In the genomic region with DNA sequence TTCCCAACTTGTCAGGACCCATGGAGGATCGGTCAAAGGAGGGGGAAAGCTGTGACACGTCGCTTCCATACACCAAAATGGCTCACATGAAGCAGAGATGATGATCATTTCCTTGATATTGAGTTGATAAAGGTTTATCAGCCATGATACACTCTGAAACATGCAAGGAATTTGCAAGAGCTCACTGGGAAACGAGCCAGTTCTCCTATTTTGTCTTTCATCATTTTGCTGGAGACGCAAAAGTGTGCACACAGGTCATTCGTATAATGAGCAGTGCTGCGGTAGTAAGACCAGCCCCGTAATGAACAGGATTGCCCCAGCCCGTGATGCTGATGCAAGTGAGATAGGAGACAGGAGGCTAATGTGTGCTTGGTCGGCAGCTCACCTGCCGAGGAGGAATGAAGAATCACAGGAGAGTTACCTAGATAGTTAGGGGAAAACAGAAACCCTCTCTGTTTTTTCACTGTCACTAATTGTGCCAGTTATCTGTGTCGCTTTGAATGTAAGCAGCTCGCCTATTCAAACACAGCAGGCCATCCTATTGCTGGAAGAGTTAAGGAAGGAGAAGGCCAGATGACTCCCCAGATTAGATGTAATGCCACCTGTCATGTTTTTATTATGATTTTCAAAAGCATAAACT, we compare ENCODE assay signal across 20 cellular contexts.
"Had no signal": no experiment of that assay in that cellular context is flagged by ENCODE, and none has a peak within 500 bp of the region (broad histone marks: within the 10 kb centered on the region; RNA-seq: fewer than 3 reads in every experiment).

No MANE protein-coding gene starts in this region.

- H3K4me3 Mint-ChIP-seq: activated B cell treated with CpG ODN at 0.5 μM for 24 hours; activated CD4-positive, alpha-beta T cell treated with anti-CD3 and anti-CD28 coated beads, Interleukin-2, amount 10 ng/mL, durations not matched to agents 24 days and 14 days; activated CD8-positive, alpha-beta T cell treated with anti-CD3 and anti-CD28 coated beads, Interleukin-2, amount 10 ng/mL, durations not matched to agents 7 days and 5 days; brain; central memory CD8-positive, alpha-beta T cell; naive thymus-derived CD4-positive, alpha-beta T cell; stimulated activated memory B cell treated with anti-CD40 and anti-IgM and Interleukin-4, amounts not matched to agents 10 μg/mL and 1 μg/mL and 100 μg/mL, for 72 hours had no signal

- H3K36me3 ChIP-seq: gastrocnemius medialis, heart left ventricle, neutrophil had no signal

- H3K4me1 Mint-ChIP-seq: activated B cell treated with CpG ODN at 0.5 μM for 24 hours; activated CD4-positive, alpha-beta T cell treated with anti-CD3 and anti-CD28 coated beads, Interleukin-2, amount 10 ng/mL, durations not matched to agents 24 days and 14 days; central memory CD8-positive, alpha-beta T cell; naive thymus-derived CD4-positive, alpha-beta T cell; stimulated activated memory B cell treated with anti-CD40 and anti-IgM and Interleukin-4, amounts not matched to agents 10 μg/mL and 1 μg/mL and 100 μg/mL, for 72 hours had no signal

- H3K9me3 ChIP-seq: gastrocnemius medialis, heart left ventricle, mucosa of descending colon, neutrophil had no signal

- H3K27ac Mint-ChIP-seq: activated B cell treated with CpG ODN at 0.5 μM for 24 hours; activated CD4-positive, alpha-beta T cell treated with anti-CD3 and anti-CD28 coated beads, Interleukin-2, amount 10 ng/mL, durations not matched to agents 24 days and 14 days; activated CD8-positive, alpha-beta T cell treated with anti-CD3 and anti-CD28 coated beads, Interleukin-2, amount 10 ng/mL, durations not matched to agents 7 days and 5 days; activated naive CD4-positive, alpha-beta T cell treated with anti-CD3 and anti-CD28 coated beads, Interleukin-2, amount 50 U/mL, for 72 hours; naive thymus-derived CD4-positive, alpha-beta T cell; stimulated activated memory B cell treated with anti-CD40 and anti-IgM and Interleukin-4, amounts not matched to agents 10 μg/mL and 1 μg/mL and 100 μg/mL, for 72 hours had no signal

- H3K27me3 ChIP-seq: gastrocnemius medialis, heart left ventricle, neutrophil had no signal

- H3K4me1 ChIP-seq: gastrocnemius medialis, heart left ventricle had no signal

- ATAC-seq: activated CD8-positive, alpha-beta T cell treated with anti-CD3 and anti-CD28 coated beads, Interleukin-2, amount 10 ng/mL, durations not matched to agents 7 days and 5 days; activated naive CD4-positive, alpha-beta T cell treated with anti-CD3 and anti-CD28 coated beads, Interleukin-2, amount 50 U/mL, for 72 hours; gastrocnemius medialis; heart left ventricle; mucosa of descending colon; naive thymus-derived CD4-positive, alpha-beta T cell; stimulated activated memory B cell treated with anti-CD40 and anti-IgM and Interleukin-4, amounts not matched to agents 10 μg/mL and 1 μg/mL and 100 μg/mL, for 72 hours had no signal

- H3K27ac ChIP-seq: gastrocnemius medialis, heart left ventricle, neutrophil had no signal

- H3K9me3 Mint-ChIP-seq: activated B cell treated with CpG ODN at 0.5 μM for 24 hours; activated CD4-positive, alpha-beta T cell treated with anti-CD3 and anti-CD28 coated beads, Interleukin-2, amount 10 ng/mL, durations not matched to agents 24 days and 14 days; brain; stimulated activated memory B cell treated with anti-CD40 and anti-IgM and Interleukin-4, amounts not matched to agents 10 μg/mL and 1 μg/mL and 100 μg/mL, for 72 hours had no signal

- H3K36me3 Mint-ChIP-seq: activated naive CD4-positive, alpha-beta T cell treated with anti-CD3 and anti-CD28 coated beads, Interleukin-2, amount 50 U/mL, for 72 hours; brain; naive thymus-derived CD4-positive, alpha-beta T cell; stimulated activated memory B cell treated with anti-CD40 and anti-IgM and Interleukin-4, amounts not matched to agents 10 μg/mL and 1 μg/mL and 100 μg/mL, for 72 hours had no signal

- H3K4me3 ChIP-seq: gastrocnemius medialis, heart left ventricle, mucosa of descending colon had no signal

- DNase-seq: activated B cell treated with CpG ODN at 0.5 μM for 24 hours; activated CD4-positive, alpha-beta T cell treated with anti-CD3 and anti-CD28 coated beads, Interleukin-2, amount 10 ng/mL, durations not matched to agents 24 days and 14 days; activated CD8-positive, alpha-beta memory T cell treated with anti-CD3 and anti-CD28 coated beads, Interleukin-2, amount 50 U/mL, for 4 hours; activated CD8-positive, alpha-beta T cell treated with anti-CD3 and anti-CD28 coated beads, Interleukin-2, amount 10 ng/mL, durations not matched to agents 7 days and 5 days; activated effector memory CD4-positive, alpha-beta T cell treated with anti-CD3 and anti-CD28 coated beads, Interleukin-2, amount 50 U/mL, for 16 hours; activated T-cell treated with anti-CD3 and anti-CD28 coated beads, Interleukin-2, amount 50 U/mL, for 48 hours; amygdala; effector memory CD4-positive, alpha-beta T cell; gastrocnemius medialis; heart left ventricle; mucosa of descending colon; naive thymus-derived CD4-positive, alpha-beta T cell; posterior cingulate gyrus; retina; stimulated activated CD4-positive, alpha-beta T cell treated with anti-CD3 and anti-CD28 coated beads, Interleukin-2, amount 100 ng/mL, for 48 hours had no signal

- H3K27me3 Mint-ChIP-seq: activated B cell treated with CpG ODN at 0.5 μM for 24 hours; activated CD4-positive, alpha-beta T cell treated with anti-CD3 and anti-CD28 coated beads, Interleukin-2, amount 10 ng/mL, durations not matched to agents 24 days and 14 days; brain; central memory CD8-positive, alpha-beta T cell; stimulated activated memory B cell treated with anti-CD40 and anti-IgM and Interleukin-4, amounts not matched to agents 10 μg/mL and 1 μg/mL and 100 μg/mL, for 72 hours had no signal
